21 cellular contexts compared by ENCODE assay signal in genomic region chr2:129777146-129777545, GRCh38.
DNase-seq lines count a peak whose midpoint lies in the region; ATAC-seq, FAIRE-seq and TF ChIP-seq lines count a peak whose summit lies in the region.
"Had no signal": no experiment of that assay in that cellular context is flagged by ENCODE, and none has a peak within 500 bp of the region (broad histone marks: within the 10 kb centered on the region; RNA-seq: fewer than 3 reads in every experiment).

No MANE protein-coding gene starts in this region.

- 6% methylated on average over 2 of the region's 2 CpGs for WGBS in A549 (ENCODE audit: missing lambda C conversion rate)
- WGBS in H9 (ENCODE audit: extremely low coverage, insufficient read length, low lambda C conversion rate): no CpG with 5 or more reads among the region's 2 CpGs
- 89% methylated on average over 2 of the region's 2 CpGs; no CpG with 5 or more reads in 1 of the 2 experiments for WGBS in H1 (ENCODE audit: extremely low coverage in 1 of 2, insufficient coverage in 1 of 2, insufficient read length in 1 of 2, insufficient replicate concordance in 2 of 2, low coverage in 1 of 2, low lambda C conversion rate in 2 of 2, missing lambda C conversion rate in 1 of 2), 2 experiments

- H3K4me1 ChIP-seq in A549 (no peaks in the 10 kb centered on the region), H9 (ENCODE audit: insufficient read depth, low read length) (no peaks in the 10 kb centered on the region), H1 (replicated peaks in 1 of 4; ENCODE audit: control insufficient read depth in 3 of 4, insufficient read depth in 4 of 4, low read length in 3 of 4) (peaks cover 0 to 7% (median 3%) of the 10 kb centered on the region in 4 experiments; a peak in 4 of 7 replicates), MM.1S (ENCODE audit: low read length) (no peaks in the 10 kb centered on the region)
- H3K4me1 ChIP-seq: Caco-2, HAP-1 had no signal

- no peak overlapping the region for H3K4me3 ChIP-seq in A549
- H3K4me3 ChIP-seq in H1 (ENCODE audit: extremely low read depth in 1 of 4, insufficient read depth in 2 of 4, low read depth in 3 of 4, low read length in 4 of 4): no peak overlapping the region
- H3K4me3 ChIP-seq in MM.1S (ENCODE audit: low read length): no peak overlapping the region
- H3K4me3 ChIP-seq: HAP-1, K562 had no signal

- H3K27ac Mint-ChIP-seq in H9: no peak overlapping the region
- no peak overlapping the region for H3K27ac Mint-ChIP-seq in T-cell
- H3K27ac Mint-ChIP-seq: CD4-positive, alpha-beta T cell had no signal

- TF ChIP-seq EP300 in A549 (IDR thresholded peaks at IDR 0.05) (no peak), H1 (IDR thresholded peaks at IDR 0.05; ENCODE audit: borderline replicate concordance in 1 of 2, low read depth in 2 of 2, low read length in 2 of 2) (no peak)

- H3K4me1 Mint-ChIP-seq in H9 (peaks cover 15 to 18% of the 10 kb centered on the region in 2 experiments), T-cell (no peaks in the 10 kb centered on the region)

- H3K4me2 ChIP-seq in A549 (no peak overlapping the region), H9 (ENCODE audit: insufficient read depth, insufficient read length, low read length) (no peak overlapping the region), H1 (ENCODE audit: insufficient read depth in 1 of 2, low read depth in 2 of 2, low read length in 2 of 2) (no peak overlapping the region), MM.1S (ENCODE audit: low read depth, low read length) (no peak overlapping the region)

- no peak overlapping the region for H3K56ac ChIP-seq in H9 (ENCODE audit: insufficient read length, low read depth, low read length)
- H3K56ac ChIP-seq in H1 (replicated peaks; ENCODE audit: insufficient read length, low read depth, low read length): no peak overlapping the region

- no peak for ATAC-seq in A549
- ATAC-seq in T-cell (replicated peaks in 1 of 4): no peak
- ATAC-seq: K562 had no signal

- H2BK12ac ChIP-seq in H9 (ENCODE audit: insufficient read length, low read depth, low read length): no peak overlapping the region
- H2BK12ac ChIP-seq in H1 (ENCODE audit: low read depth, low read length): no peak overlapping the region

- H3K23ac ChIP-seq in H9 (ENCODE audit: insufficient read length, low read depth, low read length) (no peak overlapping the region), H1 (ENCODE audit: insufficient read length) (no peak overlapping the region)

- CTCF ChIA-PET in A549 (lab: Yijun Ruan, JAX): no interaction called here
- CTCF ChIA-PET in H1 (lab: Charles Lee; ENCODE audit: partially characterized antibody): interaction anchor here (1.1 to 1.9 kb wide), 4 partner anchors 10 to 69 kb away, joined by 3 to 7 read pairs (median 4); no protein-coding TSS in a partner anchor
- CTCF ChIA-PET in T-cell (lab: Charles Lee): no interaction called here

- FAIRE-seq in A549 (lab: Jason Lieb, UNC) (no peak), H1 (lab: Jason Lieb, UNC) (no peak)
- FAIRE-seq: A204.1, D721Med, K562 had no signal

- no peak overlapping the region for H3K27ac ChIP-seq in A549
- H3K27ac ChIP-seq in H9 (ENCODE audit: insufficient read length, low read depth, low read length): no peak overlapping the region
- no peak overlapping the region for H3K27ac ChIP-seq in H1 (ENCODE audit: low read depth, low read length)
- no peak overlapping the region for H3K27ac ChIP-seq in MM.1S (ENCODE audit: low read length)
- H3K27ac ChIP-seq: C4-2B, HL-60 had no signal

- H3K9ac ChIP-seq in H9 (ENCODE audit: extremely low read depth, insufficient read length, low read length): no peak overlapping the region
- H3K9ac ChIP-seq in H1 (replicated peaks in 1 of 4; ENCODE audit: extremely low read depth in 1 of 4, low read depth in 3 of 4, low read length in 3 of 4): no peak overlapping the region
- H3K9ac ChIP-seq in MM.1S (ENCODE audit: low read length): no peak overlapping the region

- H3K36me3 ChIP-seq in H1 (ENCODE audit: control insufficient read depth in 2 of 4, insufficient read depth in 4 of 4, low read length in 3 of 4) (no peaks in the 10 kb centered on the region), MM.1S (replicated peaks; ENCODE audit: insufficient read depth, low read length) (no peaks in the 10 kb centered on the region)
- H3K36me3 ChIP-seq: HAP-1 had no signal

- TF ChIP-seq POLR2A in A549 (IDR thresholded peaks at IDR 0.05; ENCODE audit: low read length) (no peak), H1 (IDR thresholded peaks at IDR 0.05; ENCODE audit: control extremely low read depth in 1 of 2, low read depth in 2 of 2, low read length in 2 of 2) (no peak)

- H3T11ph ChIP-seq in H9 (ENCODE audit: low read length): no peak overlapping the region

- no peaks in the 10 kb centered on the region for H3K9me3 ChIP-seq in A549
- H3K9me3 ChIP-seq in H9 (ENCODE audit: control insufficient read depth, low read depth, low read length): no peaks in the 10 kb centered on the region
- no peaks in the 10 kb centered on the region for H3K9me3 ChIP-seq in H1 (ENCODE audit: insufficient read depth in 2 of 2, low read depth in 1 of 2, low read length in 1 of 2)
- H3K9me3 ChIP-seq in MM.1S (replicated peaks; ENCODE audit: insufficient read depth, low read length): no peaks in the 10 kb centered on the region
- H3K9me3 ChIP-seq: Caco-2, HAP-1 had no signal

- no peaks in the 10 kb centered on the region for H3K79me2 ChIP-seq in H9 (ENCODE audit: insufficient read depth, low read length)
- H3K79me2 ChIP-seq in H1 (ENCODE audit: control insufficient read depth in 1 of 2, insufficient read depth in 2 of 2, low read length in 2 of 2): no peaks in the 10 kb centered on the region
- H3K79me2 ChIP-seq in MM.1S (ENCODE audit: low read length): no peaks in the 10 kb centered on the region

- no peak overlapping the region for H3K4me3 Mint-ChIP-seq in H9
- H3K4me3 Mint-ChIP-seq in T-cell: no peak overlapping the region
- H3K4me3 Mint-ChIP-seq: CD4-positive, alpha-beta T cell had no signal

- no peaks in the 10 kb centered on the region for H3K9me2 ChIP-seq in MM.1S (replicated peaks; ENCODE audit: insufficient read depth, low read length)

- DNase-seq in A549 (ENCODE audit: low read depth in 1 of 2, low spot score in 1 of 2) (no peak), H9 (peak; percentile 8), H1 (ENCODE audit: low read depth in 1 of 2, low spot score in 2 of 2) (no peak), mesenteric fat pad (ENCODE audit: low spot score) (peak; percentile 14), T-cell (no peak), cerebellar nuclear complex (lab: John Stamatoyannopoulos, UW) (no peak), MM.1S (no peak)
- DNase-seq: AML-193; Caco-2; CD4-positive, alpha-beta T cell; DMS153; DMS79; GF-D8; GOT3; IMR-90 had no signal

- no peak overlapping the region for H2AFZ ChIP-seq in H9 (ENCODE audit: low read length)
- H2AFZ ChIP-seq in H1 (ENCODE audit: low read length): 0 out of 2 replicates have a peak overlapping the region, but pooled peaks have one; percentile 56
- H2AFZ ChIP-seq in MM.1S (ENCODE audit: low read length): no peak overlapping the region

- TF ChIP-seq CTCF in A549 (IDR thresholded peaks at IDR 0.05): no peak
- TF ChIP-seq CTCF in H9 (conservative IDR thresholded peaks at IDR 0.05): no peak
- no peak for TF ChIP-seq CTCF in H1 (IDR thresholded peaks at IDR 0.05; ENCODE audit: control extremely low read depth in 1 of 3, insufficient read depth in 1 of 3, low read depth in 1 of 3, low read length in 3 of 3)
- no peak for TF ChIP-seq CTCF in MM.1S (IDR thresholded peaks at IDR 0.05; ENCODE audit: low read length)

- no peak overlapping the region for H2AK5ac ChIP-seq in H9 (ENCODE audit: insufficient read length, low read length)
- no peak overlapping the region for H2AK5ac ChIP-seq in H1 (ENCODE audit: low read depth, low read length)

- H3K9me3 Mint-ChIP-seq in H9: peaks cover 0 to 6% of the 10 kb centered on the region in 2 experiments; a peak in 1 of 5 replicates
- peaks cover 0 to 4% (median 0%) of the 10 kb centered on the region in 3 donors for H3K9me3 Mint-ChIP-seq in T-cell
- H3K9me3 Mint-ChIP-seq: CD4-positive, alpha-beta T cell had no signal

- H3K79me1 ChIP-seq in H9 (ENCODE audit: insufficient read depth, low read depth, low read length, poor library complexity, severe bottlenecking) (no peaks in the 10 kb centered on the region), H1 (ENCODE audit: low read depth, low read length) (no peaks in the 10 kb centered on the region)

- H4K91ac ChIP-seq in H9 (ENCODE audit: insufficient read length, low read depth, low read length): no peak overlapping the region
- H4K91ac ChIP-seq in H1 (replicated peaks; ENCODE audit: insufficient read length, low read length): no peak overlapping the region

- no peak overlapping the region for H2BK120ac ChIP-seq in H9 (ENCODE audit: low read depth, low read length, poor library complexity, severe bottlenecking)
- H2BK120ac ChIP-seq in H1 (replicated peaks; ENCODE audit: low read depth, low read length): no peak overlapping the region

- no peaks in the 10 kb centered on the region; the same call in 1 of the 2 replicates for H3K27me3 Mint-ChIP-seq in H9 (ENCODE audit: low read depth)
- H3K27me3 Mint-ChIP-seq in T-cell: peaks cover 5 to 17% of the 10 kb centered on the region in 2 donors

- H3K27me3 ChIP-seq in H9 (ENCODE audit: insufficient read depth, low read length) (no peaks in the 10 kb centered on the region), H1 (replicated peaks in 1 of 4; ENCODE audit: control insufficient read depth in 3 of 4, extremely low read depth in 1 of 4, insufficient read depth in 3 of 4, low read length in 3 of 4) (no peaks in the 10 kb centered on the region), MM.1S (replicated peaks; ENCODE audit: insufficient read depth, low read length) (no peaks in the 10 kb centered on the region)

- no peak for TF ChIP-seq RAD21 in A549 (conservative IDR thresholded peaks at IDR 0.05 in 1 of 2, IDR thresholded peaks at IDR 0.05 in 1 of 2)
- TF ChIP-seq RAD21 in H1 (IDR thresholded peaks at IDR 0.05 in 1 of 2, conservative IDR thresholded peaks at IDR 0.05 in 1 of 2; ENCODE audit: low read depth in 2 of 2, low read length in 2 of 2): no peak

- no peak overlapping the region for H2BK15ac ChIP-seq in H9 (ENCODE audit: low read depth, low read length)
- no peak overlapping the region for H2BK15ac ChIP-seq in H1 (ENCODE audit: low read length)

- H2BK20ac ChIP-seq in H9 (ENCODE audit: low read depth, low read length, poor library complexity, severe bottlenecking): no peak overlapping the region
- no peak overlapping the region for H2BK20ac ChIP-seq in H1 (ENCODE audit: low read length)

- H4K20me1 ChIP-seq in H9 (ENCODE audit: control insufficient read depth, insufficient read depth, insufficient read length): no peaks in the 10 kb centered on the region
- H4K20me1 ChIP-seq in H1 (replicated peaks in 1 of 2; ENCODE audit: control insufficient read depth in 1 of 2, insufficient read depth in 2 of 2, low read length in 2 of 2): no peaks in the 10 kb centered on the region
- no peaks in the 10 kb centered on the region for H4K20me1 ChIP-seq in MM.1S (ENCODE audit: insufficient read depth, low read length)

- H2BK5ac ChIP-seq in H9 (ENCODE audit: insufficient read length, low read length) (no peak overlapping the region), H1 (ENCODE audit: low read depth, low read length) (no peak overlapping the region)

- peaks cover 0 to 4% (median 0%) of the 10 kb centered on the region in 3 experiments; a peak in 1 of 7 replicates for H3K36me3 Mint-ChIP-seq in H9 (ENCODE audit: insufficient read depth in 1 of 3, low read depth in 3 of 3)
- H3K36me3 Mint-ChIP-seq in T-cell: no peaks in the 10 kb centered on the region

- H3F3A ChIP-seq in MM.1S (ENCODE audit: insufficient read depth, low read length): no peaks in the 10 kb centered on the region

- H3K4ac ChIP-seq in H9 (ENCODE audit: low read depth, low read length) (no peak overlapping the region), H1 (replicated peaks; ENCODE audit: insufficient read length, low read depth, low read length) (no peak overlapping the region)

- H4K5ac ChIP-seq in H9 (ENCODE audit: insufficient read length, low read depth, low read length): no peak overlapping the region
- H4K5ac ChIP-seq in H1 (ENCODE audit: insufficient read length, low read depth, low read length): no peak overlapping the region

- H3K23me2 ChIP-seq in H9 (ENCODE audit: insufficient read length, low read depth, low read length, poor library complexity, severe bottlenecking) (no peaks in the 10 kb centered on the region), H1 (ENCODE audit: low read depth, low read length) (no peaks in the 10 kb centered on the region)

- H4K8ac ChIP-seq in H9 (replicated peaks; ENCODE audit: insufficient read length, low read depth, low read length) (no peak overlapping the region), H1 (ENCODE audit: extremely low read depth, insufficient read depth, low read length) (no peak overlapping the region)

- POLR2A ChIA-PET in A549 (lab: Yijun Ruan, JAX): no interaction called here
- POLR2A ChIA-PET in H1 (lab: Charles Lee; ENCODE audit: partially characterized antibody): no interaction called here
- POLR2A ChIA-PET in T-cell (lab: Charles Lee): no interaction called here

- 0 out of 2 replicates have a peak overlapping the region, but pooled peaks have one; percentile 13 for H3K14ac ChIP-seq in H9 (ENCODE audit: insufficient read depth, low read length)
- no peak overlapping the region for H3K14ac ChIP-seq in H1 (ENCODE audit: insufficient read length)

- H3K18ac ChIP-seq in H9 (ENCODE audit: insufficient read length, low read depth, low read length) (peak overlapping the region; percentile 23), H1 (ENCODE audit: extremely low read depth, low read length) (no peak overlapping the region)

Comparison
In these comparisons a context has a peak if more than half of its experiments do, and no peak if none do; other contexts are left out.
1. DNase-seq: peak in H9 (single experiment) and mesenteric fat pad (single experiment); none in A549 (0 of 2), H1 (0 of 2), T-cell (0 of 34), cerebellar nuclear complex (0 of 2) and MM.1S (single experiment).
2. Of the 18 proteins assayed by ChIP-seq in both H1 and A549: peak only in H1: none; only in A549: CBX8 and RNF2; in both: none; in neither: 16.